ENCODE assay signal across 23 cellular contexts in genomic region chr1:94725566-94725965, GRCh38.
DNase-seq lines count a peak whose midpoint lies in the region; ATAC-seq and TF ChIP-seq lines count a peak whose summit lies in the region.
"Had no signal": no experiment of that assay in that cellular context is flagged by ENCODE, and none has a peak within 500 bp of the region (broad histone marks: within the 10 kb centered on the region; RNA-seq: fewer than 3 reads in every experiment).

No MANE protein-coding gene starts in this region.

- H3K4me3 ChIP-seq in foreskin fibroblast (ENCODE audit: low read depth in 1 of 2, low read length in 2 of 2) (no peak overlapping the region), endodermal cell (ENCODE audit: low read length) (no peak overlapping the region), upper lobe of left lung (no peak overlapping the region)
- H3K4me3 ChIP-seq: GM12878 had no signal

- no peak overlapping the region for H3K9ac ChIP-seq in endodermal cell (ENCODE audit: extremely low read depth, low read length, poor library complexity, severe bottlenecking)
- H3K9ac ChIP-seq: parathyroid adenoma had no signal

- H3K9me3 ChIP-seq in endodermal cell (ENCODE audit: control insufficient read depth, low read length), result no peaks in the 10 kb centered on the region
- no peaks in the 10 kb centered on the region for H3K9me3 ChIP-seq in upper lobe of left lung

- WGBS in endodermal cell (ENCODE audit: insufficient coverage in 1 of 2, insufficient read length in 1 of 2), 2 experiments, result 93 to 98% methylated on average over 3 of the region's 3 CpGs
- 96 to 97% methylated on average over 3 of the region's 3 CpGs for WGBS in upper lobe of left lung, 2 donors

- no peak for TF ChIP-seq POLR2A in upper lobe of left lung (IDR thresholded peaks at IDR 0.05)

- H3K4me1 Mint-ChIP-seq in endodermal cell, result peaks cover 4% of the 10 kb centered on the region
- H3K4me1 Mint-ChIP-seq: nephron progenitor cell had no signal

- H3K4me3 Mint-ChIP-seq in endodermal cell, result no peak overlapping the region
- H3K4me3 Mint-ChIP-seq: activated CD8-positive, alpha-beta T cell treated with anti-CD3 and anti-CD28 coated beads for 36 hours; activated naive CD8-positive, alpha-beta T cell treated with anti-CD3 and anti-CD28 coated beads, Interleukin-2, amount 50 U/mL, for 24 hours; brain; CD8-positive, alpha-beta T cell; nephron progenitor cell had no signal

- no peak overlapping the region for H3K27ac ChIP-seq in endodermal cell (ENCODE audit: low read depth, low read length)
- no peak overlapping the region for H3K27ac ChIP-seq in upper lobe of left lung
- H3K27ac ChIP-seq: parathyroid adenoma had no signal

- TF ChIP-seq CTCF in foreskin fibroblast (IDR thresholded peaks at IDR 0.05; ENCODE audit: low read depth, low read length), result no peak
- TF ChIP-seq CTCF in endodermal cell (conservative IDR thresholded peaks at IDR 0.05), result no peak
- TF ChIP-seq CTCF in upper lobe of left lung (IDR thresholded peaks at IDR 0.05), result no peak

- H3K4me1 ChIP-seq in endodermal cell (ENCODE audit: control insufficient read depth, insufficient read depth, low read length) (peaks cover 4% of the 10 kb centered on the region), upper lobe of left lung (peaks cover 4 to 27% (median 14%) of the 10 kb centered on the region in 4 donors)
- H3K4me1 ChIP-seq: parathyroid adenoma had no signal

- H3K27me3 Mint-ChIP-seq in endodermal cell (ENCODE audit: insufficient read depth), result no peaks in the 10 kb centered on the region
- H3K27me3 Mint-ChIP-seq: activated naive CD8-positive, alpha-beta T cell treated with anti-CD3 and anti-CD28 coated beads, Interleukin-2, amount 50 U/mL, for 24 hours; brain had no signal

- DNase-seq in HK-2 (ENCODE audit: unreplicated experiment) (peak; percentile 75), RPMI7951 (ENCODE audit: low read depth) (peak; percentile 97), foreskin fibroblast (peak; percentile 10 to 21), endodermal cell (no peak), NCI-H526 (lab: John Stamatoyannopoulos, UW) (no peak), upper lobe of left lung (no peak)
- DNase-seq: activated CD4-positive, CD25-positive, alpha-beta regulatory T cell treated with anti-CD3 and anti-CD28 coated beads, Interleukin-2, amount 50 U/mL, for 72 hours; activated CD8-positive, alpha-beta T cell treated with anti-CD3 and anti-CD28 coated beads for 36 hours; activated effector memory CD4-positive, alpha-beta T cell treated with anti-CD3 and anti-CD28 coated beads, Interleukin-2, amount 50 U/mL, for 16 hours; activated naive CD8-positive, alpha-beta T cell treated with anti-CD3 and anti-CD28 coated beads, Interleukin-2, amount 50 U/mL, for 24 hours; activated T-cell treated with anti-CD3 and anti-CD28 coated beads for 4 hours; CD8-positive, alpha-beta T cell; DMS53; left ventricle myocardium superior; NCI-H1436; NCI-H510A; nephron progenitor cell; SW 1271 had no signal

- no peaks in the 10 kb centered on the region for H3K27me3 ChIP-seq in endodermal cell (ENCODE audit: control insufficient read depth, insufficient read depth, low read length, poor library complexity, severe bottlenecking)
- H3K27me3 ChIP-seq in upper lobe of left lung, result no peaks in the 10 kb centered on the region

- no peak for TF ChIP-seq EP300 in upper lobe of left lung (IDR thresholded peaks at IDR 0.05)

- no peak overlapping the region for H3K27ac Mint-ChIP-seq in endodermal cell
- H3K27ac Mint-ChIP-seq: activated CD8-positive, alpha-beta T cell treated with anti-CD3 and anti-CD28 coated beads for 36 hours; activated naive CD8-positive, alpha-beta T cell treated with anti-CD3 and anti-CD28 coated beads, Interleukin-2, amount 50 U/mL, for 24 hours; brain; CD8-positive, alpha-beta T cell; nephron progenitor cell had no signal

- ATAC-seq in upper lobe of left lung (ENCODE audit: low FRiP score in 2 of 2) (no peak), GM19328 (IDR thresholded peaks at IDR 0.05; ENCODE audit: unreplicated experiment) (no peak)
- ATAC-seq: activated CD8-positive, alpha-beta T cell treated with anti-CD3 and anti-CD28 coated beads for 36 hours; activated naive CD8-positive, alpha-beta T cell treated with anti-CD3 and anti-CD28 coated beads, Interleukin-2, amount 50 U/mL, for 24 hours; CD8-positive, alpha-beta T cell; GM12878; HepG2; left ventricle myocardium superior had no signal

- no peaks in the 10 kb centered on the region for H3K9me3 Mint-ChIP-seq in endodermal cell
- H3K9me3 Mint-ChIP-seq: activated CD8-positive, alpha-beta T cell treated with anti-CD3 and anti-CD28 coated beads for 36 hours; activated naive CD8-positive, alpha-beta T cell treated with anti-CD3 and anti-CD28 coated beads, Interleukin-2, amount 50 U/mL, for 24 hours; CD8-positive, alpha-beta T cell; nephron progenitor cell had no signal

- H3K36me3 Mint-ChIP-seq in endodermal cell (ENCODE audit: low read depth), result no peaks in the 10 kb centered on the region
- H3K36me3 Mint-ChIP-seq: brain; CD8-positive, alpha-beta T cell had no signal

- H3K36me3 ChIP-seq in endodermal cell (ENCODE audit: control insufficient read depth, insufficient read depth, low read length) (no peaks in the 10 kb centered on the region), upper lobe of left lung (no peaks in the 10 kb centered on the region)

Comparison
In these comparisons a context has a peak if more than half of its experiments do, and no peak if none do; other contexts are left out.
1. DNase-seq: peak in HK-2 (single experiment), RPMI7951 (single experiment) and foreskin fibroblast (2 of 2); none in endodermal cell (single experiment), NCI-H526 (0 of 2) and upper lobe of left lung (0 of 2).